ENCODE assay signal across 10 cellular contexts in the genomic region with DNA sequence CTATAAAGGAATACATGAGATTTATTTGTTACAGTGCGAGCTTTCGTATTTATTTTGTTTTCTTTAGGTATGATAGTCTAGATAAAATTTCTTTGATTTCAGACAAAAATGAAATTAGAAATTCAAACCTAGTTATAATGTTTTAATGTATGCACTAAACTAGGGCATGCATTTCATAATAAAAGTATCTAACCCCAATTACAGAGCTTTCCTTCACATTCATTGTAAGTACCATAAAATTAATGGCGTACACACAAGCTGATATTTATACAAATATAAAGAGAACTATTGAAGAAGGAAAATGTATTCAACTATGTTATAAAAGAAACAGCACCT.
DNase-seq lines count a peak whose midpoint lies in the region; ATAC-seq and TF ChIP-seq lines count a peak whose summit lies in the region.
"Had no signal": no experiment of that assay in that cellular context is flagged by ENCODE, and none has a peak within 500 bp of the region (broad histone marks: within the 10 kb centered on the region; RNA-seq: fewer than 3 reads in every experiment).

No MANE protein-coding gene starts in this region.

- WGBS in esophagus muscularis mucosa, result 30% methylated on average over 3 of the region's 3 CpGs

- no peak for ATAC-seq in activated T-cell treated with anti-CD3 and anti-CD28 coated beads, Interleukin-2, amount 50 U/mL, for 4 hours
- no peak for ATAC-seq in stimulated activated effector memory CD8-positive, alpha-beta T cell treated with anti-CD3 and anti-CD28 coated beads, Interleukin-12 subunit alpha, Interleukin-12 subunit beta, amount 100 ng/mL, for 72 hours

- H3K27me3 Mint-ChIP-seq in activated T-cell treated with anti-CD3 and anti-CD28 coated beads, Interleukin-2, amount 50 U/mL, for 4 hours (ENCODE audit: low read depth), result peaks cover 9% of the 10 kb centered on the region

- no peak for TF ChIP-seq POLR2A in esophagus muscularis mucosa (IDR thresholded peaks at IDR 0.05; ENCODE audit: low read depth)

- POLR2A ChIA-PET in RWPE1 (lab: Yijun Ruan, JAX; ENCODE audit: low non-redundant PET), result no interaction called here

- in situ Hi-C loops in KBM-7 (cut with MboI; ENCODE audit: low pct_unique_long_range_greater_than_20kb, low sequenced_read_pairs), result loop anchor here (25.0 kb wide), 1 partner anchor 762 kb away; no protein-coding TSS in a partner anchor

- peak overlapping the region in 3 of 4 donors; percentile 44 to 59 (median 49) for H3K4me3 ChIP-seq in esophagus muscularis mucosa
- H3K4me3 ChIP-seq: lung had no signal

- H3K36me3 Mint-ChIP-seq in activated T-cell treated with anti-CD3 and anti-CD28 coated beads, Interleukin-2, amount 50 U/mL, for 4 hours (ENCODE audit: insufficient read depth), result no peaks in the 10 kb centered on the region
- H3K36me3 Mint-ChIP-seq in stimulated activated effector memory CD8-positive, alpha-beta T cell treated with anti-CD3 and anti-CD28 coated beads, Interleukin-12 subunit alpha, Interleukin-12 subunit beta, amount 100 ng/mL, for 72 hours, result no peaks in the 10 kb centered on the region

- DNase-seq in activated T-cell treated with anti-CD3 and anti-CD28 coated beads, Interleukin-2, amount 50 U/mL, for 4 hours, result no peak
- no peak for DNase-seq in activated T-cell treated with anti-CD3 and anti-CD28 coated beads, Interleukin-2, amount 50 U/mL, for 1 hour
- no peak for DNase-seq in RWPE1 (ENCODE audit: low spot score)
- no peak for DNase-seq in esophagus muscularis mucosa (ENCODE audit: extremely low spot score)
- no peak for DNase-seq in stimulated activated effector memory CD8-positive, alpha-beta T cell treated with anti-CD3 and anti-CD28 coated beads, Interleukin-12 subunit alpha, Interleukin-12 subunit beta, amount 100 ng/mL, for 72 hours (ENCODE audit: low spot score in 2 of 2)
- DNase-seq in NCI-H82 (lab: John Stamatoyannopoulos, UW), result no peak
- DNase-seq in dermis blood vessel endothelial cell, result no peak
- no peak for DNase-seq in KBM-7

- H3K36me3 ChIP-seq in esophagus muscularis mucosa, result no peaks in the 10 kb centered on the region

- H3K27ac ChIP-seq in RWPE1 (no peak overlapping the region), esophagus muscularis mucosa (replicated peaks in 1 of 4) (no peak overlapping the region)

- H3K4me1 Mint-ChIP-seq in activated T-cell treated with anti-CD3 and anti-CD28 coated beads, Interleukin-2, amount 50 U/mL, for 4 hours (ENCODE audit: low read depth), result peaks cover 8% of the 10 kb centered on the region
- H3K4me1 Mint-ChIP-seq in stimulated activated effector memory CD8-positive, alpha-beta T cell treated with anti-CD3 and anti-CD28 coated beads, Interleukin-12 subunit alpha, Interleukin-12 subunit beta, amount 100 ng/mL, for 72 hours, result no peaks in the 10 kb centered on the region

- CTCF ChIA-PET in RWPE1 (lab: Yijun Ruan, JAX), result interaction anchor here (0.6 to 1.7 kb wide), 12 partner anchors 29 to 1644 kb away, joined by 3 to 11 read pairs (median 4); no protein-coding TSS in a partner anchor

- peak overlapping the region; percentile 69 for H3K4me3 Mint-ChIP-seq in activated T-cell treated with anti-CD3 and anti-CD28 coated beads, Interleukin-2, amount 50 U/mL, for 4 hours
- peak overlapping the region; percentile 33 for H3K4me3 Mint-ChIP-seq in stimulated activated effector memory CD8-positive, alpha-beta T cell treated with anti-CD3 and anti-CD28 coated beads, Interleukin-12 subunit alpha, Interleukin-12 subunit beta, amount 100 ng/mL, for 72 hours

- H3K27ac Mint-ChIP-seq in stimulated activated effector memory CD8-positive, alpha-beta T cell treated with anti-CD3 and anti-CD28 coated beads, Interleukin-12 subunit alpha, Interleukin-12 subunit beta, amount 100 ng/mL, for 72 hours, result no peak overlapping the region
- H3K27ac Mint-ChIP-seq: activated CD4-positive, alpha-beta T cell treated with anti-CD3 and anti-CD28 coated beads for 36 hours had no signal

- no peaks in the 10 kb centered on the region for H3K9me3 ChIP-seq in esophagus muscularis mucosa

- TF ChIP-seq EP300 in esophagus muscularis mucosa (IDR thresholded peaks at IDR 0.05), result no peak

- H3K9me3 Mint-ChIP-seq in activated T-cell treated with anti-CD3 and anti-CD28 coated beads, Interleukin-2, amount 50 U/mL, for 4 hours, result no peaks in the 10 kb centered on the region
- no peaks in the 10 kb centered on the region for H3K9me3 Mint-ChIP-seq in stimulated activated effector memory CD8-positive, alpha-beta T cell treated with anti-CD3 and anti-CD28 coated beads, Interleukin-12 subunit alpha, Interleukin-12 subunit beta, amount 100 ng/mL, for 72 hours

- no peaks in the 10 kb centered on the region for H3K27me3 ChIP-seq in esophagus muscularis mucosa

- intact Hi-C loops in esophagus muscularis mucosa (cut with DNase I), result loop anchor here (2.0 to 5.0 kb wide), 3 partner anchors 340 to 1082 kb away; no protein-coding TSS in a partner anchor

- H3K4me1 ChIP-seq in esophagus muscularis mucosa, result peaks cover 7 to 12% (median 10%) of the 10 kb centered on the region in 4 donors

- TF ChIP-seq CTCF in RWPE1 (conservative IDR thresholded peaks at IDR 0.05; ENCODE audit: low read depth), result peak; percentile 56
- no peak for TF ChIP-seq CTCF in esophagus muscularis mucosa (IDR thresholded peaks at IDR 0.05)
